Comparison of ENCODE assay signal across 1 cellular context in genomic region chr9:110121170-110121569, GRCh38.
TF ChIP-seq lines count a peak whose summit lies in the region.

No MANE protein-coding gene starts in this region.

TF ChIP-seq in H1, 55 proteins besides CTCF, POLR2A, EP300 and RAD21:
- TF ChIP-seq CHD2 (IDR thresholded peaks at IDR 0.05; ENCODE audit: low read length) (no peak), GABPA (IDR thresholded peaks at IDR 0.05; ENCODE audit: borderline replicate concordance, insufficient read depth, low read length) (no peak)
- TF ChIP-seq, protein P1, sequence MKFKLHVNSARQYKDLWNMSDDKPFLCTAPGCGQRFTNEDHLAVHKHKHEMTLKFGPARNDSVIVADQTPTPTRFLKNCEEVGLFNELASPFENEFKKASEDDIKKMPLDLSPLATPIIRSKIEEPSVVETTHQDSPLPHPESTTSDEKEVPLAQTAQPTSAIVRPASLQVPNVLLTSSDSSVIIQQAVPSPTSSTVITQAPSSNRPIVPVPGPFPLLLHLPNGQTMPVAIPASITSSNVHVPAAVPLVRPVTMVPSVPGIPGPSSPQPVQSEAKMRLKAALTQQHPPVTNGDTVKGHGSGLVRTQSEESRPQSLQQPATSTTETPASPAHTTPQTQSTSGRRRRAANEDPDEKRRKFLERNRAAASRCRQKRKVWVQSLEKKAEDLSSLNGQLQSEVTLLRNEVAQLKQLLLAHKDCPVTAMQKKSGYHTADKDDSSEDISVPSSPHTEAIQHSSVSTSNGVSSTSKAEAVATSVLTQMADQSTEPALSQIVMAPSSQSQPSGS (IDR thresholded peaks at IDR 0.05; ENCODE audit: low read length), result no peak
- TF ChIP-seq, protein P2, sequence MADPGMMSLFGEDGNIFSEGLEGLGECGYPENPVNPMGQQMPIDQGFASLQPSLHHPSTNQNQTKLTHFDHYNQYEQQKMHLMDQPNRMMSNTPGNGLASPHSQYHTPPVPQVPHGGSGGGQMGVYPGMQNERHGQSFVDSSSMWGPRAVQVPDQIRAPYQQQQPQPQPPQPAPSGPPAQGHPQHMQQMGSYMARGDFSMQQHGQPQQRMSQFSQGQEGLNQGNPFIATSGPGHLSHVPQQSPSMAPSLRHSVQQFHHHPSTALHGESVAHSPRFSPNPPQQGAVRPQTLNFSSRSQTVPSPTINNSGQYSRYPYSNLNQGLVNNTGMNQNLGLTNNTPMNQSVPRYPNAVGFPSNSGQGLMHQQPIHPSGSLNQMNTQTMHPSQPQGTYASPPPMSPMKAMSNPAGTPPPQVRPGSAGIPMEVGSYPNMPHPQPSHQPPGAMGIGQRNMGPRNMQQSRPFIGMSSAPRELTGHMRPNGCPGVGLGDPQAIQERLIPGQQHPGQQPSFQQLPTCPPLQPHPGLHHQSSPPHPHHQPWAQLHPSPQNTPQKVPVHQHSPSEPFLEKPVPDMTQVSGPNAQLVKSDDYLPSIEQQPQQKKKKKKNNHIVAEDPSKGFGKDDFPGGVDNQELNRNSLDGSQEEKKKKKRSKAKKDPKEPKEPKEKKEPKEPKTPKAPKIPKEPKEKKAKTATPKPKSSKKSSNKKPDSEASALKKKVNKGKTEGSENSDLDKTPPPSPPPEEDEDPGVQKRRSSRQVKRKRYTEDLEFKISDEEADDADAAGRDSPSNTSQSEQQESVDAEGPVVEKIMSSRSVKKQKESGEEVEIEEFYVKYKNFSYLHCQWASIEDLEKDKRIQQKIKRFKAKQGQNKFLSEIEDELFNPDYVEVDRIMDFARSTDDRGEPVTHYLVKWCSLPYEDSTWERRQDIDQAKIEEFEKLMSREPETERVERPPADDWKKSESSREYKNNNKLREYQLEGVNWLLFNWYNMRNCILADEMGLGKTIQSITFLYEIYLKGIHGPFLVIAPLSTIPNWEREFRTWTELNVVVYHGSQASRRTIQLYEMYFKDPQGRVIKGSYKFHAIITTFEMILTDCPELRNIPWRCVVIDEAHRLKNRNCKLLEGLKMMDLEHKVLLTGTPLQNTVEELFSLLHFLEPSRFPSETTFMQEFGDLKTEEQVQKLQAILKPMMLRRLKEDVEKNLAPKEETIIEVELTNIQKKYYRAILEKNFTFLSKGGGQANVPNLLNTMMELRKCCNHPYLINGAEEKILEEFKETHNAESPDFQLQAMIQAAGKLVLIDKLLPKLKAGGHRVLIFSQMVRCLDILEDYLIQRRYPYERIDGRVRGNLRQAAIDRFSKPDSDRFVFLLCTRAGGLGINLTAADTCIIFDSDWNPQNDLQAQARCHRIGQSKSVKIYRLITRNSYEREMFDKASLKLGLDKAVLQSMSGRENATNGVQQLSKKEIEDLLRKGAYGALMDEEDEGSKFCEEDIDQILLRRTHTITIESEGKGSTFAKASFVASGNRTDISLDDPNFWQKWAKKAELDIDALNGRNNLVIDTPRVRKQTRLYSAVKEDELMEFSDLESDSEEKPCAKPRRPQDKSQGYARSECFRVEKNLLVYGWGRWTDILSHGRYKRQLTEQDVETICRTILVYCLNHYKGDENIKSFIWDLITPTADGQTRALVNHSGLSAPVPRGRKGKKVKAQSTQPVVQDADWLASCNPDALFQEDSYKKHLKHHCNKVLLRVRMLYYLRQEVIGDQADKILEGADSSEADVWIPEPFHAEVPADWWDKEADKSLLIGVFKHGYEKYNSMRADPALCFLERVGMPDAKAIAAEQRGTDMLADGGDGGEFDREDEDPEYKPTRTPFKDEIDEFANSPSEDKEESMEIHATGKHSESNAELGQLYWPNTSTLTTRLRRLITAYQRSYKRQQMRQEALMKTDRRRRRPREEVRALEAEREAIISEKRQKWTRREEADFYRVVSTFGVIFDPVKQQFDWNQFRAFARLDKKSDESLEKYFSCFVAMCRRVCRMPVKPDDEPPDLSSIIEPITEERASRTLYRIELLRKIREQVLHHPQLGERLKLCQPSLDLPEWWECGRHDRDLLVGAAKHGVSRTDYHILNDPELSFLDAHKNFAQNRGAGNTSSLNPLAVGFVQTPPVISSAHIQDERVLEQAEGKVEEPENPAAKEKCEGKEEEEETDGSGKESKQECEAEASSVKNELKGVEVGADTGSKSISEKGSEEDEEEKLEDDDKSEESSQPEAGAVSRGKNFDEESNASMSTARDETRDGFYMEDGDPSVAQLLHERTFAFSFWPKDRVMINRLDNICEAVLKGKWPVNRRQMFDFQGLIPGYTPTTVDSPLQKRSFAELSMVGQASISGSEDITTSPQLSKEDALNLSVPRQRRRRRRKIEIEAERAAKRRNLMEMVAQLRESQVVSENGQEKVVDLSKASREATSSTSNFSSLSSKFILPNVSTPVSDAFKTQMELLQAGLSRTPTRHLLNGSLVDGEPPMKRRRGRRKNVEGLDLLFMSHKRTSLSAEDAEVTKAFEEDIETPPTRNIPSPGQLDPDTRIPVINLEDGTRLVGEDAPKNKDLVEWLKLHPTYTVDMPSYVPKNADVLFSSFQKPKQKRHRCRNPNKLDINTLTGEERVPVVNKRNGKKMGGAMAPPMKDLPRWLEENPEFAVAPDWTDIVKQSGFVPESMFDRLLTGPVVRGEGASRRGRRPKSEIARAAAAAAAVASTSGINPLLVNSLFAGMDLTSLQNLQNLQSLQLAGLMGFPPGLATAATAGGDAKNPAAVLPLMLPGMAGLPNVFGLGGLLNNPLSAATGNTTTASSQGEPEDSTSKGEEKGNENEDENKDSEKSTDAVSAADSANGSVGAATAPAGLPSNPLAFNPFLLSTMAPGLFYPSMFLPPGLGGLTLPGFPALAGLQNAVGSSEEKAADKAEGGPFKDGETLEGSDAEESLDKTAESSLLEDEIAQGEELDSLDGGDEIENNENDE (IDR thresholded peaks at IDR 0.05; ENCODE audit: insufficient replicate concordance, low read length), result no peak
